ENCODE assay signal across 1 cellular context in genomic region chr20:62951896-62952372, GRCh38.
A peak's percentile ranks its signal among the peaks of the same experiment; 100 is the strongest.
TF ChIP-seq lines count a peak whose summit lies in the region.

No MANE protein-coding gene starts in this region.

TF ChIP-seq in GM12878, 131 proteins besides CTCF, POLR2A, EP300 and RAD21:
- TF ChIP-seq ESRRA (IDR thresholded peaks at IDR 0.05; ENCODE audit: low read length) (no peak), RELB (IDR thresholded peaks at IDR 0.05; ENCODE audit: low read depth) (peak; percentile 34; the same call in 1 of the 2 replicates)
